Comparison of ENCODE assay signal across 20 cellular contexts in the genomic region with DNA sequence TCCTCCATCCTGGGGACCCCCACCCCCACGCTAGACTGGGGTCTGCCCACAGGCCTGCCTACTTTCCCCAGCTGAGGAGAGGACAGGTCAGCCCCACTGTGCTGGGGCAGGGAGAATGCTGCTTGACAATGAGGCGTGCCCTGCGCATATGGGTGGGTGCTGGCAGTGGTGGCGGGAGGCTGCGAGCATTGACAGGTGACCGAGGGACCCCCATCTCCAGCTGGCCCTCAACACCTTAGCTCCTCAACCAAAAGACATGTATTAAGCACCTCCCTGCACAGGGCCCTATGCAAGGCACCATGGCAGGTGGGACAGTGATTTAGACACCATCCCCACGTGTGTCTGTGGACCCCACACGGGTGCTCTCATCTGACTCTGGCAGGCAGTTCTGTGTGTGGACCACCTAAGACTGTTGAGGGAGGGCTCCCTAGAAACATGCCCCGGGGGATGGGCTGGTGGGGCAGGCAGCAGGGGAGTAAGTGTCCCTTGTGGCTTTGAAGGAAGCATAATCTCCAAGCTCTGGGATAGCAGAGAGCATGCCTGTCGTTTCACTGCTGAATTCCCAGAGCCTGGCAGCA. TPM values are rescaled to one million over a fixed set of nuclear protein-coding genes. Genes with fewer than 3 reads are reported as not detected.
"Had no signal": no experiment of that assay in that cellular context is flagged by ENCODE, and none has a peak within 500 bp of the region (broad histone marks: within the 10 kb centered on the region; RNA-seq: fewer than 3 reads in every experiment).

No MANE protein-coding gene starts in this region.

- H3K36me3 Mint-ChIP-seq: naive B cell, type B pancreatic cell had no signal

- H3K4me1 ChIP-seq: foreskin keratinocyte had no signal

- DNase-seq: kidney; left cardiac atrium; left ventricle myocardium inferior; sigmoid colon; stimulated activated CD4-positive, alpha-beta T cell treated with anti-CD3 and anti-CD28 coated beads, Interleukin-12 subunit alpha, Interleukin-12 subunit beta, amount 100 ng/mL, for 4 hours had no signal

- H3K27ac ChIP-seq: epithelial cell of prostate, foreskin keratinocyte, hepatocyte, neutrophil, sigmoid colon, skin epidermis, suprapubic skin, thyroid gland had no signal

- H3K4me3 ChIP-seq: hepatocyte, left ventricle myocardium inferior, lung, sigmoid colon, skin epidermis, suprapubic skin, thyroid gland had no signal

- H3K27ac Mint-ChIP-seq: dendritic cell treated with granulocyte-macrophage colony-stimulating factor and Interleukin-4, amounts not matched to agents 40 ng/mL and 50 ng/mL, for 4 days; effector memory CD8-positive, alpha-beta T cell; naive B cell; nephron; type B pancreatic cell had no signal

- H3K4me3 Mint-ChIP-seq: dendritic cell treated with granulocyte-macrophage colony-stimulating factor and Interleukin-4, amounts not matched to agents 40 ng/mL and 50 ng/mL, for 4 days; effector memory CD8-positive, alpha-beta T cell; nephron; type B pancreatic cell had no signal

- H3K9me3 ChIP-seq: left ventricle myocardium inferior, neutrophil, sigmoid colon, suprapubic skin, thyroid gland had no signal

- H3K36me3 ChIP-seq: left ventricle myocardium inferior, neutrophil, sigmoid colon, suprapubic skin, thyroid gland had no signal

- H2AFZ ChIP-seq: hepatocyte had no signal

- H3K4me2 ChIP-seq: hepatocyte had no signal

- H3K9me3 Mint-ChIP-seq: dendritic cell treated with granulocyte-macrophage colony-stimulating factor and Interleukin-4, amounts not matched to agents 40 ng/mL and 50 ng/mL, for 4 days; effector memory CD8-positive, alpha-beta T cell; naive B cell; nephron; type B pancreatic cell had no signal

- H3K79me2 ChIP-seq: hepatocyte had no signal

RNA-seq across cellular contexts. Expression of a gene that starts 18.4 kb away (rescaled TPM):
- total RNA-seq: foreskin keratinocyte, kidney, left cardiac atrium, left ventricle myocardium inferior, lung, osteoblast, pulmonary artery endothelial cell, sigmoid colon, thyroid gland had no signal

RNA-seq across cellular contexts. Expression of a gene that starts 23.4 kb away (rescaled TPM):
- total RNA-seq: foreskin keratinocyte, hepatocyte, kidney, left cardiac atrium, left ventricle myocardium inferior, lung, pulmonary artery endothelial cell had no signal
